ENCODE assay signal across 19 cellular contexts in the genomic region with DNA sequence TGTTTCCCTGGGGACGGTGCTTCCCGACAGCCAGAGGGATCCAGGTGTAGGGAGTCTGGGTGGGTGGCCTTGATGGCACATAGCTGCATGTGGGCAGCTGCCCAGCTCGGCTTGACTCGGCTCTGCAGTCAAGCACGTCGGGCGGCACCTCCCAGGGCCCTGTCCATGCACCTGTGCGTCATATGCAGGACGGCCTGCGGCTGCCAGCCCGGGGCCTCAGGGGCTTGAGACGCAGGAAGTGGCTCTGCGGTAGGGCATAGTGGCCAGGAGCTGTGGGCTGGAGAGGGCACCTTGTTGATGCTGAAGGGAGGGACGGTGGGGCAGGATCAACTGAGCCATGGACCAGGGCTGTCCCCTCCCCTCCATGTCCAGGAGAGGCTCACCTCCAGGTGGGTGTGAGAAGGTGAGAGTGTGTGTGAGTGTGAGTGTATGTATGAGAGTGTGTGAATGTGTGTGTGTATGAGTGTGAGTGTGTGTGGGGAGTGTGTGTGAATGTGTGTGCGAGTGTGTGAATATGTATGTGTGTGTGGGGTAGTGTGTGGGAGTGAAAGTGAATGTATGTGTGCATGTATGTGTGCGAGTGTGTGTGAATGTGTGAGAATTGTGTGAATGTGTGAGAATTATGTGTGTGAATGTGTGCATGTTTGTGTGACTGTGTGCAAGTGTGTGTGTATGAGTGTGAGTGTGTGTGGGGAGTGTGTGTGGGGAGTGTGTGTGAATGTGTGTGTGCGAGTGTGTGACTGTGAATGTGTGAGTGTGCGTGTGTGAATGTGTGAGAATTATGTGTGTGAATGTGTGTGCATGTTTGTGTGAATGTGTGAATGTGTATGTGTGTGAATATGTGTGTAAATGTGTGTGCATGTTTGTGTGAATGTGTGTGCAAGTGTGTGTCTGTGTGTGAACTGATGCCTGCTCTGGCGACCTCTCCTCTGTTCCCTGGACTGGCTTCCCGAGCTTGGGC. TPM values are rescaled to one million over a fixed set of nuclear protein-coding genes. Genes with fewer than 3 reads are reported as not detected.
DNase-seq lines count a peak whose midpoint lies in the region; FAIRE-seq and TF ChIP-seq lines count a peak whose summit lies in the region.
"Had no signal": no experiment of that assay in that cellular context is flagged by ENCODE, and none has a peak within 500 bp of the region (broad histone marks: within the 10 kb centered on the region; RNA-seq: fewer than 3 reads in every experiment).

No MANE protein-coding gene starts in this region.

- peaks cover 4% of the 10 kb centered on the region for H3K4me1 ChIP-seq in keratinocyte (ENCODE audit: control insufficient read depth, extremely low read depth, insufficient read depth, low read length)
- H3K4me1 ChIP-seq in transverse colon: peaks cover 0 to 10% (median 8%) of the 10 kb centered on the region in 4 donors
- peaks cover 15% of the 10 kb centered on the region for H3K4me1 ChIP-seq in osteoblast (ENCODE audit: insufficient read depth, low read length)

- no peaks in the 10 kb centered on the region for H3K9me3 ChIP-seq in keratinocyte (ENCODE audit: control insufficient read depth, low read depth, low read length)
- no peaks in the 10 kb centered on the region for H3K9me3 ChIP-seq in transverse colon
- H3K9me3 ChIP-seq in osteoblast (ENCODE audit: low read depth, low read length): no peaks in the 10 kb centered on the region
- H3K9me3 ChIP-seq: A549, ovary, tibial nerve had no signal

- intact Hi-C loops in transverse colon (cut with DNase I; ENCODE audit: low total_unique reads): loop anchor here (10.0 kb wide), 1 partner anchor 103 kb away; no protein-coding TSS in a partner anchor

- H3K79me2 ChIP-seq in keratinocyte (ENCODE audit: control insufficient read depth, insufficient read depth, low read length) (no peaks in the 10 kb centered on the region), osteoblast (ENCODE audit: insufficient read depth, low read length) (no peaks in the 10 kb centered on the region)

- H3K4me2 ChIP-seq in keratinocyte (ENCODE audit: control insufficient read depth, extremely low read depth, insufficient read depth, low read depth, low read length): no peak overlapping the region
- H3K4me2 ChIP-seq in osteoblast (ENCODE audit: insufficient read depth, low read length): no peak overlapping the region
- H3K4me2 ChIP-seq: A549 had no signal

- in situ Hi-C loops in transverse colon (cut with MboI; ENCODE audit: low pct_ligation_motif_present in 1 of 4, low pct_unique_long_range_greater_than_20kb in 1 of 4, low sequenced_read_pairs in 3 of 4): no loop called here

- no peak for TF ChIP-seq CTCF in keratinocyte (optimal IDR thresholded peaks at IDR 0.05 in 1 of 3, IDR thresholded peaks at IDR 0.05 in 1 of 3, conservative IDR thresholded peaks at IDR 0.05 in 1 of 3; ENCODE audit: extremely low read depth in 1 of 3, insufficient read depth in 2 of 3, low read length in 3 of 3)
- no peak for TF ChIP-seq CTCF in transverse colon (IDR thresholded peaks at IDR 0.05)
- no peak for TF ChIP-seq CTCF in osteoblast (IDR thresholded peaks at IDR 0.05; ENCODE audit: extremely low read depth, low read depth, low read length)

- no peak for TF ChIP-seq EP300 in transverse colon (IDR thresholded peaks at IDR 0.05; ENCODE audit: low read depth)

- H3K9me1 ChIP-seq in keratinocyte (ENCODE audit: control insufficient read depth, extremely low read depth, insufficient read depth, low read length): no peaks in the 10 kb centered on the region

- H3K9ac ChIP-seq in keratinocyte (ENCODE audit: control insufficient read depth, extremely low read depth, insufficient read depth, low read length): no peak overlapping the region

- TF ChIP-seq POLR2A in transverse colon (IDR thresholded peaks at IDR 0.05): no peak

- H3K36me3 ChIP-seq in keratinocyte (ENCODE audit: control insufficient read depth in 2 of 2, extremely low read depth in 1 of 2, insufficient read depth in 2 of 2, low read length in 2 of 2) (no peaks in the 10 kb centered on the region), transverse colon (no peaks in the 10 kb centered on the region), osteoblast (ENCODE audit: insufficient read depth, low read length) (no peaks in the 10 kb centered on the region)
- H3K36me3 ChIP-seq: ovary, tibial nerve had no signal

- peaks cover 4% of the 10 kb centered on the region for H4K20me1 ChIP-seq in keratinocyte (ENCODE audit: control insufficient read depth, extremely low read depth, insufficient read depth, low read length)
- H4K20me1 ChIP-seq in osteoblast (ENCODE audit: insufficient read depth, low read length): no peaks in the 10 kb centered on the region

- H2AFZ ChIP-seq in keratinocyte (ENCODE audit: control insufficient read depth, low read length) (no peak overlapping the region), osteoblast (ENCODE audit: low read length) (no peak overlapping the region)

- dilution Hi-C loops in keratinocyte (cut with MboI; ENCODE audit: extremely low pct_ligation_motif_present, low sequenced_read_pairs): no loop called here

- DNase-seq in NCI-H345 (lab: John Stamatoyannopoulos, UW) (peak; percentile 34), NCI-H345 treated with DMSO at 0.1 percent for 48 hours (lab: John Stamatoyannopoulos, UW; ENCODE audit: unreplicated experiment) (no peak), SHP77 treated with DMSO at 0.1 percent for 48 hours (lab: John Stamatoyannopoulos, UW) (peak; percentile 24), keratinocyte (ENCODE audit: low read depth, low spot score) (no peak), transverse colon (peak; percentile 41), osteoblast (ENCODE audit: insufficient read length, low spot score, missing footprints) (no peak), NCI-H2227 treated with DMSO at 0.1 percent for 48 hours (lab: John Stamatoyannopoulos, UW) (no peak), NCI-H226 (no peak)
- DNase-seq: activated CD8-positive, alpha-beta T cell treated with anti-CD3 and anti-CD28 coated beads, Interleukin-2, amount 10 ng/mL, durations not matched to agents 7 days and 5 days; activated naive CD8-positive, alpha-beta T cell treated with anti-CD3 and anti-CD28 coated beads, Interleukin-2, amount 50 U/mL, for 24 hours; CD4-positive, alpha-beta T cell; endodermal cell; ovary; small intestine; SW 1271 had no signal

- H3K27ac ChIP-seq in keratinocyte (ENCODE audit: control insufficient read depth, insufficient read depth, low read length) (no peak overlapping the region), transverse colon (no peak overlapping the region), osteoblast (ENCODE audit: low read depth, low read length) (no peak overlapping the region)
- H3K27ac ChIP-seq: ovary, VCaP had no signal

- WGBS in transverse colon (ENCODE audit: low coverage in 1 of 2), 2 donors: 74 to 84% methylated on average over 4 to 12 of the region's 20 CpGs

- H3K4me3 ChIP-seq in keratinocyte (ENCODE audit: control insufficient read depth in 2 of 3, extremely low read depth in 1 of 3, insufficient read depth in 2 of 3, low read depth in 1 of 3, low read length in 3 of 3) (no peak overlapping the region), transverse colon (no peak overlapping the region), osteoblast (ENCODE audit: insufficient read depth, low read length) (no peak overlapping the region)
- H3K4me3 ChIP-seq: A549, ovary, tibial nerve had no signal

- peak; percentile 52 for FAIRE-seq in keratinocyte (lab: Jason Lieb, UNC)
- FAIRE-seq: A549, RCC 7860, small intestine had no signal

- H3K27me3 ChIP-seq in keratinocyte (ENCODE audit: control insufficient read depth, extremely low read depth, insufficient read depth, low read length): peaks cover 3% of the 10 kb centered on the region
- no peaks in the 10 kb centered on the region for H3K27me3 ChIP-seq in transverse colon
- no peaks in the 10 kb centered on the region for H3K27me3 ChIP-seq in osteoblast (ENCODE audit: insufficient read depth, low read length)
- H3K27me3 ChIP-seq: ovary, tibial nerve had no signal

RNA-seq across cellular contexts. Expression of a gene that starts 5.7 kb away (rescaled TPM):
- polyA plus RNA-seq in keratinocyte: 15.9 to 23.2 TPM (median 21.9 TPM) in 3 replicates
- 27.4 TPM for polyA plus RNA-seq in keratinocyte (2011; ENCODE audit: low read depth)
- 4.7 and 7.9 TPM in 2 replicates for polyA plus RNA-seq in keratinocyte (2011; cell fraction: cytosol; rRNA removed)
- 40.0 and 46.0 TPM in 2 replicates for polyA plus RNA-seq in keratinocyte (2011; cell fraction: nucleus; rRNA removed)
- 22.5 and 30.2 TPM in 2 replicates for polyA plus RNA-seq in keratinocyte (2012; ENCODE audit: low replicate concordance)
- polyA minus RNA-seq in keratinocyte: 34.9 to 94.3 TPM (median 45.6 TPM) in 3 replicates
- 35.5 TPM for polyA minus RNA-seq in keratinocyte (2011; cell fraction: cytosol; rRNA and poly(A)+ RNA removed)
- polyA minus RNA-seq in keratinocyte (2011; cell fraction: nucleus; rRNA and poly(A)+ RNA removed): 72.8 and 78.4 TPM in 2 replicates
- total RNA-seq in transverse colon (100 to 1,000 TPM; 168 to 523 (median 216) TPM), osteoblast (95.2 and 105 TPM in 2 replicates)

RNA-seq across cellular contexts. Expression of a gene that starts 32.5 kb away (rescaled TPM):
- 11.4 to 17.4 TPM (median 14.9 TPM) in 3 replicates for polyA plus RNA-seq in keratinocyte
- polyA plus RNA-seq in keratinocyte (2011; ENCODE audit: low read depth): 14.3 TPM
- polyA plus RNA-seq in keratinocyte (2011; cell fraction: cytosol; rRNA removed): 14.3 and 21.3 TPM in 2 replicates
- 9.4 and 11.6 TPM in 2 replicates for polyA plus RNA-seq in keratinocyte (2011; cell fraction: nucleus; rRNA removed)
- 10.7 and 18.9 TPM in 2 replicates for polyA plus RNA-seq in keratinocyte (2012; ENCODE audit: low replicate concordance)
- 8.9 to 16.1 TPM (median 13.1 TPM) in 3 replicates for polyA minus RNA-seq in keratinocyte
- 13.8 TPM for polyA minus RNA-seq in keratinocyte (2011; cell fraction: cytosol; rRNA and poly(A)+ RNA removed)
- polyA minus RNA-seq in keratinocyte (2011; cell fraction: nucleus; rRNA and poly(A)+ RNA removed): 3.3 and 3.6 TPM in 2 replicates
- 10 to 100 TPM; 13.8 to 39.0 (median 19.3) TPM for total RNA-seq in transverse colon
- total RNA-seq in osteoblast: 15.9 and 17.0 TPM in 2 replicates

RNA-seq across cellular contexts. Expression of a gene that starts 55.7 kb away (rescaled TPM):
- polyA plus RNA-seq in keratinocyte: 9.7 to 19.8 TPM (median 16.3 TPM) in 3 replicates
- 28.5 TPM for polyA plus RNA-seq in keratinocyte (2011; ENCODE audit: low read depth)
- 7.8 and 12.9 TPM in 2 replicates for polyA plus RNA-seq in keratinocyte (2011; cell fraction: cytosol; rRNA removed)
- polyA plus RNA-seq in keratinocyte (2011; cell fraction: nucleus; rRNA removed): 28.5 and 32.0 TPM in 2 replicates
- polyA plus RNA-seq in keratinocyte (2012; ENCODE audit: low replicate concordance): 15.9 and 21.3 TPM in 2 replicates
- polyA minus RNA-seq in keratinocyte: 26.2 to 57.6 TPM (median 36.7 TPM) in 3 replicates
- 16.3 TPM for polyA minus RNA-seq in keratinocyte (2011; cell fraction: cytosol; rRNA and poly(A)+ RNA removed)
- polyA minus RNA-seq in keratinocyte (2011; cell fraction: nucleus; rRNA and poly(A)+ RNA removed): 19.1 and 20.2 TPM in 2 replicates
- total RNA-seq in transverse colon (10 to 100 TPM; 51.5 to 84.9 (median 77.6) TPM), osteoblast (28.3 and 34.7 TPM in 2 replicates)

Comparison
In these comparisons a context has a peak if more than half of its experiments do, and no peak if none do; other contexts are left out.
1. DNase-seq: peak in NCI-H345 (single experiment), SHP77 treated with DMSO at 0.1 percent for 48 hours (single experiment) and transverse colon (single experiment); none in NCI-H345 treated with DMSO at 0.1 percent for 48 hours (single experiment), keratinocyte (single experiment), osteoblast (single experiment), NCI-H2227 treated with DMSO at 0.1 percent for 48 hours (single experiment) and NCI-H226 (single experiment).